In the genomic region with DNA sequence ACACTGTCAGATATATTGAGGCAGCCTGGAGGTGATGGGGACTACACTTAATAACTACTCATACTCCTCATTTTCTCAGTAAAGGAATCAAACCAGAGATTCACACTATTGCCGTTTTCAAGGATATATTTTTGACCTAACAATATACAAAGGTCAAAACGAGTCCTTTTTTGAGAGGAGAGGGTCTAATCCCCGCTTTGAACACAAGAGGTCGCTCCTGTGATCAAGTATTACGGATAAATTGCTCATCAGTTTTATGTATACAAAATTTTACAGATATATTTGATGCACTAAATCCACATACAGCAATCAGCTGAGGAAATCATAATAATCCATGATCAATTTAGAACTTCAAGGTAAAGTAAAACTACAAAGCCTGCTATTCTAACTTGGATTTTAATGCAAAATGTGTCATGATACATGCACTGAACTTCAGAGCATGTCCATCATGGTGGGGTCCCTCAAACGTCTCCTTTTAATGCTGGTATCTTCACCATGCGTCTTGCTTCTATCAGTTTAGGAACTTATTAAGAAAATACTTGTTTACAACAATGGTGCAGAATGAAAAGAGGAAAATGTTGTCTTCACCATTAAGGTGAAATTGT, we compare ENCODE assay signal across 10 cellular contexts. TPM values are rescaled to one million over a fixed set of nuclear protein-coding genes. Genes with fewer than 3 reads are reported as not detected.
DNase-seq lines count a peak whose midpoint lies in the region; ATAC-seq and TF ChIP-seq lines count a peak whose summit lies in the region.
"Had no signal": no experiment of that assay in that cellular context is flagged by ENCODE, and none has a peak within 500 bp of the region (broad histone marks: within the 10 kb centered on the region; RNA-seq: fewer than 3 reads in every experiment).

No MANE protein-coding gene starts in this region.

- no peaks in the 10 kb centered on the region for H3K9me3 Mint-ChIP-seq in activated naive CD4-positive, alpha-beta T cell treated with anti-CD3 and anti-CD28 coated beads for 36 hours
- H3K9me3 Mint-ChIP-seq in activated naive CD4-positive, alpha-beta T cell treated with anti-CD3 and anti-CD28 coated beads, Interleukin-2, amount 50 U/mL, for 72 hours, result no peaks in the 10 kb centered on the region
- H3K9me3 Mint-ChIP-seq in type B pancreatic cell, result no peaks in the 10 kb centered on the region
- H3K9me3 Mint-ChIP-seq in stimulated activated memory B cell treated with anti-CD40 and anti-IgM and Interleukin-4, amounts not matched to agents 10 μg/mL and 1 μg/mL and 100 μg/mL, for 72 hours, result no peaks in the 10 kb centered on the region

- H3K4me1 Mint-ChIP-seq in activated naive CD4-positive, alpha-beta T cell treated with anti-CD3 and anti-CD28 coated beads for 36 hours (ENCODE audit: low read depth), result peaks cover 16% of the 10 kb centered on the region
- H3K4me1 Mint-ChIP-seq in type B pancreatic cell (ENCODE audit: unreplicated experiment), result peaks cover 23% of the 10 kb centered on the region
- peaks cover 18% of the 10 kb centered on the region for H3K4me1 Mint-ChIP-seq in stimulated activated memory B cell treated with anti-CD40 and anti-IgM and Interleukin-4, amounts not matched to agents 10 μg/mL and 1 μg/mL and 100 μg/mL, for 72 hours

- CTCF ChIA-PET in activated naive CD4-positive, alpha-beta T cell treated with anti-CD3 and anti-CD28 coated beads for 36 hours (lab: Charles Lee), result interaction anchor here (0.7 to 1.5 kb wide), 3 partner anchors 18 to 417 kb away, joined by 3 to 4 read pairs (median 4); no protein-coding TSS in a partner anchor

- no peaks in the 10 kb centered on the region for H3K36me3 Mint-ChIP-seq in activated naive CD4-positive, alpha-beta T cell treated with anti-CD3 and anti-CD28 coated beads for 36 hours (ENCODE audit: low read depth)
- peaks cover 21 to 36% of the 10 kb centered on the region in 2 donors for H3K36me3 Mint-ChIP-seq in activated naive CD4-positive, alpha-beta T cell treated with anti-CD3 and anti-CD28 coated beads, Interleukin-2, amount 50 U/mL, for 72 hours
- no peaks in the 10 kb centered on the region for H3K36me3 Mint-ChIP-seq in type B pancreatic cell
- H3K36me3 Mint-ChIP-seq in stimulated activated memory B cell treated with anti-CD40 and anti-IgM and Interleukin-4, amounts not matched to agents 10 μg/mL and 1 μg/mL and 100 μg/mL, for 72 hours, result no peaks in the 10 kb centered on the region

- no peak overlapping the region for H3K4me3 Mint-ChIP-seq in activated naive CD4-positive, alpha-beta T cell treated with anti-CD3 and anti-CD28 coated beads for 36 hours
- H3K4me3 Mint-ChIP-seq in type B pancreatic cell, result peak overlapping the region; percentile 95
- no peak overlapping the region for H3K4me3 Mint-ChIP-seq in stimulated activated memory B cell treated with anti-CD40 and anti-IgM and Interleukin-4, amounts not matched to agents 10 μg/mL and 1 μg/mL and 100 μg/mL, for 72 hours

- no peak for ATAC-seq in activated naive CD4-positive, alpha-beta T cell treated with anti-CD3 and anti-CD28 coated beads, Interleukin-2, amount 50 U/mL, for 72 hours
- no peak for ATAC-seq in GM18498 (IDR thresholded peaks at IDR 0.05; ENCODE audit: unreplicated experiment)
- no peak for ATAC-seq in GM21515 (IDR thresholded peaks at IDR 0.05; ENCODE audit: unreplicated experiment)
- ATAC-seq in stimulated activated memory B cell treated with anti-CD40 and anti-IgM and Interleukin-4, amounts not matched to agents 10 μg/mL and 1 μg/mL and 100 μg/mL, for 72 hours, result no peak
- ATAC-seq: activated CD4-positive, CD25-positive, alpha-beta regulatory T cell treated with anti-CD3 and anti-CD28 coated beads, Interleukin-2, amount 50 U/mL, for 24 hours had no signal

- DNase-seq in activated naive CD4-positive, alpha-beta T cell treated with anti-CD3 and anti-CD28 coated beads for 36 hours, result peak; percentile 18
- DNase-seq in activated naive CD4-positive, alpha-beta T cell treated with anti-CD3 and anti-CD28 coated beads, Interleukin-2, amount 50 U/mL, for 72 hours (ENCODE audit: low spot score in 2 of 2), result no peak
- DNase-seq in NCI-H345 (lab: John Stamatoyannopoulos, UW) (peak; percentile 71), epithelial cell of proximal tubule (ENCODE audit: low read depth) (no peak), type B pancreatic cell (ENCODE audit: extremely low spot score, unreplicated experiment) (no peak)

- TF ChIP-seq CTCF in epithelial cell of proximal tubule (conservative IDR thresholded peaks at IDR 0.05; ENCODE audit: low read depth, low read length), result peak; percentile 77
- TF ChIP-seq CTCF in type B pancreatic cell (conservative IDR thresholded peaks at IDR 0.05), result peak; percentile 85

- H3K27me3 Mint-ChIP-seq in activated naive CD4-positive, alpha-beta T cell treated with anti-CD3 and anti-CD28 coated beads for 36 hours (ENCODE audit: low read depth), result peaks cover 87% of the 10 kb centered on the region
- H3K27me3 Mint-ChIP-seq in type B pancreatic cell, result peaks cover 94% of the 10 kb centered on the region
- H3K27me3 Mint-ChIP-seq in stimulated activated memory B cell treated with anti-CD40 and anti-IgM and Interleukin-4, amounts not matched to agents 10 μg/mL and 1 μg/mL and 100 μg/mL, for 72 hours, result peaks cover 84% of the 10 kb centered on the region

- intact Hi-C loops in activated naive CD4-positive, alpha-beta T cell treated with anti-CD3 and anti-CD28 coated beads for 36 hours (cut with micrococcal nuclease), result loop anchor here (1.0 to 5.0 kb wide), 4 partner anchors 418 to 1277 kb away; no protein-coding TSS in a partner anchor

- H3K4me3 ChIP-seq in epithelial cell of proximal tubule (ENCODE audit: low read depth, low read length), result no peak overlapping the region

- no peak overlapping the region for H3K27ac Mint-ChIP-seq in activated naive CD4-positive, alpha-beta T cell treated with anti-CD3 and anti-CD28 coated beads for 36 hours
- no peak overlapping the region for H3K27ac Mint-ChIP-seq in activated naive CD4-positive, alpha-beta T cell treated with anti-CD3 and anti-CD28 coated beads, Interleukin-2, amount 50 U/mL, for 72 hours
- peak overlapping the region; percentile 37 for H3K27ac Mint-ChIP-seq in type B pancreatic cell
- H3K27ac Mint-ChIP-seq in stimulated activated memory B cell treated with anti-CD40 and anti-IgM and Interleukin-4, amounts not matched to agents 10 μg/mL and 1 μg/mL and 100 μg/mL, for 72 hours, result no peak overlapping the region

RNA-seq across cellular contexts. Expression of gene ISL1, which starts 2.5 kb away (rescaled TPM):
- not detected for total RNA-seq in activated naive CD4-positive, alpha-beta T cell treated with anti-CD3 and anti-CD28 coated beads for 36 hours
- not detected for total RNA-seq in activated naive CD4-positive, alpha-beta T cell treated with anti-CD3 and anti-CD28 coated beads, Interleukin-2, amount 50 U/mL, for 72 hours
- total RNA-seq in epithelial cell of proximal tubule (not detected in 2 replicates), type B pancreatic cell (ENCODE audit: low replicate concordance) (31.5 and 39.4 TPM in 2 replicates)
- total RNA-seq: thoracic aorta had no signal

Comparison
In these comparisons a context has a peak if more than half of its experiments do, and no peak if none do; other contexts are left out.
1. DNase-seq: peak in activated naive CD4-positive, alpha-beta T cell treated with anti-CD3 and anti-CD28 coated beads for 36 hours (single experiment) and NCI-H345 (single experiment); none in activated naive CD4-positive, alpha-beta T cell treated with anti-CD3 and anti-CD28 coated beads, Interleukin-2, amount 50 U/mL, for 72 hours (0 of 2), epithelial cell of proximal tubule (single experiment) and type B pancreatic cell (single experiment).
2. RNA of gene ISL1, which starts 2.5 kb away (total RNA-seq): 31.5 to 39.4 TPM in type B pancreatic cell; not detected in activated naive CD4-positive, alpha-beta T cell treated with anti-CD3 and anti-CD28 coated beads for 36 hours, not detected in activated naive CD4-positive, alpha-beta T cell treated with anti-CD3 and anti-CD28 coated beads, Interleukin-2, amount 50 U/mL, for 72 hours and not detected in epithelial cell of proximal tubule; every median in the first group is over 10 times any median in the second.